In the genomic region with DNA sequence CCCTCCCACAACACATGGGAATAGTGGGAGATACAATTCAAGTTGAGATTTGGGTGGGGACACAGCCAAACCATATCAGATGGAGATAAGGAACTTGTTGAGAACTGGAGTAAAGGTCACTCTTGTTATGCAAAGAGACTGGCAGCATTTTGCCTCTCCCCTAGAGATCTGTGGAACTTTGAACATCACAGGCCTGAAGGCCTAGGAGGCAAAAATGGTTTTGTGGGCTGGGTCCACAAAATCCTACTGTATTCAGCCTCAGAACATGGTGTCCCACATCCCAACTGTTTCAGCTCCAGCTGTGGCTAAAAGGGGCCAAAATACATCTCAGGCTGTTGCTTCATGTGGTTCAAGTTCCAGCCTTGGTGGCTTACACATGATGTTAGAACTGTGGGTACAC, we compare ENCODE assay signal across 8 cellular contexts.
"Had no signal": no experiment of that assay in that cellular context is flagged by ENCODE, and none has a peak within 500 bp of the region (broad histone marks: within the 10 kb centered on the region; RNA-seq: fewer than 3 reads in every experiment).

No MANE protein-coding gene starts in this region.

- FAIRE-seq: G401.6, GM12878, GM12891, GM12892, GM18507, GM19239 had no signal

- H3K4me3 ChIP-seq: GM12878 had no signal

- DNase-seq: GDM1, GF-D8 had no signal

- ATAC-seq: GM12878 had no signal
